ENCODE assay signal across 18 cellular contexts in the genomic region with DNA sequence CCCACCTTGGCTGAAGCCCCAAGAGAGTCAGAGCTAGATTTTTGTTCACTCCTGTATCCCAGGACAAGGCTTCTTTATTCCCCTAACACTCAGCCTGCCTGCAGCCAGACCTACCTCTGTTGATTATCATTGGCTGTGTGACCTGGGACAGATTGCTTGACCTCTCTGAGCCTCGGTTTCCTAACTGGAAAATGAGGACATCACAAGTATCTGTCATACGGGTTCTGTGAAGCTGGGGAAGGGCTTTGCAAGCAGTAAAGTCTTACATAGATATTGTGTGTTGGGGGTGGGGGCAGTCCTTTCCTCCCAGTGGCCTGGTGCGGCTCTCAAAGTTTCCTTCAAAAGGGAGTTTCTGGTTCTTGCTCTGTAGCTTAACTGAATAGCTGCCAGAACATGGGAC.
"Had no signal": no experiment of that assay in that cellular context is flagged by ENCODE, and none has a peak within 500 bp of the region (broad histone marks: within the 10 kb centered on the region; RNA-seq: fewer than 3 reads in every experiment).

No MANE protein-coding gene starts in this region.

- H3K9me3 ChIP-seq: mucosa of descending colon, suprapubic skin had no signal

- H3K36me3 ChIP-seq: brain microvascular endothelial cell, suprapubic skin, WERI-Rb-1 had no signal

- H3K27ac ChIP-seq: brain microvascular endothelial cell, suprapubic skin, WERI-Rb-1 had no signal

- H3K27ac Mint-ChIP-seq: activated CD4-positive, alpha-beta T cell treated with anti-CD3 and anti-CD28 coated beads for 36 hours; activated CD8-positive, alpha-beta T cell treated with anti-CD3 and anti-CD28 coated beads for 36 hours; activated naive CD8-positive, alpha-beta T cell treated with anti-CD3 and anti-CD28 coated beads for 36 hours; type B pancreatic cell had no signal

- H3K27me3 Mint-ChIP-seq: dendritic cell treated with granulocyte-macrophage colony-stimulating factor and Interleukin-4, amounts not matched to agents 40 ng/mL and 50 ng/mL, for 4 days had no signal

- DNase-seq: activated CD4-positive, alpha-beta T cell treated with anti-CD3 and anti-CD28 coated beads for 36 hours; activated CD8-positive, alpha-beta T cell treated with anti-CD3 and anti-CD28 coated beads for 36 hours; activated gamma-delta T cell treated with Interleukin-2 at 50 U/mL for 16 hours; activated naive CD8-positive, alpha-beta T cell treated with anti-CD3 and anti-CD28 coated beads for 36 hours; activated T-cell treated with anti-CD3 and anti-CD28 coated beads, Interleukin-2, amount 50 U/mL, for 48 hours; amygdala; brain microvascular endothelial cell; naive thymus-derived CD4-positive, alpha-beta T cell; retina; stimulated activated CD4-positive, alpha-beta T cell treated with anti-CD3 and anti-CD28 coated beads, Interleukin-2, amount 100 ng/mL, for 48 hours; stimulated activated naive CD4-positive, alpha-beta T cell treated with Interleukin-2 at 50 U/mL for 16 hours; T-helper 1 cell; WERI-Rb-1 had no signal

- H3K9me3 Mint-ChIP-seq: activated CD8-positive, alpha-beta T cell treated with anti-CD3 and anti-CD28 coated beads for 36 hours; activated naive CD8-positive, alpha-beta T cell treated with anti-CD3 and anti-CD28 coated beads for 36 hours; dendritic cell treated with granulocyte-macrophage colony-stimulating factor and Interleukin-4, amounts not matched to agents 40 ng/mL and 50 ng/mL, for 4 days; type B pancreatic cell had no signal

- H3K36me3 Mint-ChIP-seq: type B pancreatic cell had no signal

- H3K4me3 ChIP-seq: mucosa of descending colon, suprapubic skin had no signal

- H3K4me3 Mint-ChIP-seq: activated CD4-positive, alpha-beta T cell treated with anti-CD3 and anti-CD28 coated beads for 36 hours; activated CD8-positive, alpha-beta T cell treated with anti-CD3 and anti-CD28 coated beads for 36 hours; activated naive CD8-positive, alpha-beta T cell treated with anti-CD3 and anti-CD28 coated beads for 36 hours; dendritic cell treated with granulocyte-macrophage colony-stimulating factor and Interleukin-4, amounts not matched to agents 40 ng/mL and 50 ng/mL, for 4 days had no signal

- ATAC-seq: mucosa of descending colon; naive thymus-derived CD4-positive, alpha-beta T cell had no signal

- FAIRE-seq: islet of Langerhans had no signal

- H3K27me3 ChIP-seq: brain microvascular endothelial cell, suprapubic skin had no signal
